ENCODE assay signal across 18 cellular contexts in the genomic region with DNA sequence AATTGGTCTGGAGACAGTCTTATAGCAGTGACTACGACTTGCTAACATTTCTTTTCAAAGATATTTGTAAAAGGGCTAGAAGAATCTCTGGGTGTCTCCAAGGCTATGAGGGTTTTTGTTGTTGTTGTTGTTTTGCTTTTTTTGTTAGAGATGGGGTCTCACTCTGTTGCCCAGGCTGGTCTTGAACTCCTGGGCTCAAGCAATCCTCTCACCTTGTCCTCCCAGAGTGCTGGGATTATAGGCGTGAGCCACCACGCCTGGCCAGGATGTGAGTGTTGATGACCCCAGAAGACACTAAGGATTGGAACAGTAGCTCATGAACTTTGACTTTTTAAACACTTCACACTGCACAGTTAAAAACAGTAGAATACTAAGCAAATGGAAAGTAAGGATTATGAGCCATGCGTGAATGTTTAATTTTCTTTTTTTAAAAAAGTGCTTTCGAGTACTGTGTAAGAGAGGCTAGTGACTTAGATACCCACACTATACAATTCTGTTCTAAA.
DNase-seq lines count a peak whose midpoint lies in the region; ATAC-seq and TF ChIP-seq lines count a peak whose summit lies in the region.
"Had no signal": no experiment of that assay in that cellular context is flagged by ENCODE, and none has a peak within 500 bp of the region (broad histone marks: within the 10 kb centered on the region; RNA-seq: fewer than 3 reads in every experiment).

No MANE protein-coding gene starts in this region.

- no peaks in the 10 kb centered on the region for H3K9me3 ChIP-seq in esophagus muscularis mucosa
- no peaks in the 10 kb centered on the region for H3K9me3 ChIP-seq in trophoblast cell (ENCODE audit: insufficient read depth, low read depth, low read length)
- no peaks in the 10 kb centered on the region for H3K9me3 ChIP-seq in upper lobe of left lung

- peaks cover 64% of the 10 kb centered on the region for H3K4me1 Mint-ChIP-seq in CD14-positive monocyte

- H3K4me3 Mint-ChIP-seq in CD14-positive monocyte = no peak overlapping the region

- H3K27ac Mint-ChIP-seq in CD14-positive monocyte = peak overlapping the region; percentile 80 to 99 (median 97)

- no peak for TF ChIP-seq EP300 in esophagus muscularis mucosa (IDR thresholded peaks at IDR 0.05)
- no peak for TF ChIP-seq EP300 in upper lobe of left lung (IDR thresholded peaks at IDR 0.05)

- no peak overlapping the region for H4K12ac ChIP-seq in trophoblast cell (ENCODE audit: low read depth, low read length)

- ATAC-seq in HG02884 (IDR thresholded peaks at IDR 0.05; ENCODE audit: unreplicated experiment) (no peak), upper lobe of left lung (ENCODE audit: low FRiP score in 2 of 2) (no peak)
- ATAC-seq: HCT116 had no signal

- peak overlapping the region; percentile 84 for H3K18ac ChIP-seq in trophoblast cell (ENCODE audit: low read length)

- peaks cover 0 to 3% of the 10 kb centered on the region in 2 donors for H3K36me3 Mint-ChIP-seq in CD14-positive monocyte

- H3K36me3 ChIP-seq in esophagus muscularis mucosa = no peaks in the 10 kb centered on the region
- peaks cover 0 to 2% of the 10 kb centered on the region in 2 experiments for H3K36me3 ChIP-seq in trophoblast cell (ENCODE audit: control insufficient read depth in 1 of 2, insufficient read depth in 2 of 2, low read length in 2 of 2)
- no peaks in the 10 kb centered on the region for H3K36me3 ChIP-seq in upper lobe of left lung

- 81% methylated on average over 5 of the region's 5 CpGs for WGBS in esophagus muscularis mucosa
- no CpG with 5 or more reads among the region's 5 CpGs for WGBS in trophoblast cell (ENCODE audit: extremely low coverage, insufficient coverage, insufficient read length)
- WGBS in upper lobe of left lung, 2 donors = 81 to 93% methylated on average over 5 of the region's 5 CpGs

- TF ChIP-seq CTCF in CD14-positive monocyte (IDR thresholded peaks at IDR 0.05) = no peak
- TF ChIP-seq CTCF in HL-60 (IDR thresholded peaks at IDR 0.05; ENCODE audit: insufficient read depth, low read length) = no peak
- TF ChIP-seq CTCF in esophagus muscularis mucosa (IDR thresholded peaks at IDR 0.05) = no peak
- TF ChIP-seq CTCF in upper lobe of left lung (IDR thresholded peaks at IDR 0.05) = no peak

- no peak overlapping the region for H2AK5ac ChIP-seq in trophoblast cell (ENCODE audit: low read length)

- peak overlapping the region; percentile 11 for H4K91ac ChIP-seq in trophoblast cell (ENCODE audit: low read depth, low read length)

- H2BK120ac ChIP-seq in trophoblast cell (ENCODE audit: insufficient read depth, low read length, poor library complexity) = no peak overlapping the region

- DNase-seq in CD14-positive monocyte (ENCODE audit: low spot score) (no peak), HL-60 (ENCODE audit: low read depth in 1 of 2, low spot score in 1 of 2) (no peak), esophagus muscularis mucosa (ENCODE audit: extremely low spot score) (no peak), trophoblast cell (no peak), upper lobe of left lung (no peak)
- DNase-seq in activated CD8-positive, alpha-beta memory T cell treated with anti-CD3 and anti-CD28 coated beads, Interleukin-2, amount 50 U/mL, for 4 hours = no peak
- DNase-seq: DND-41; KG1; NCI-H1105 treated with DMSO at 0.1 percent for 48 hours; NCI-H1694; NCI-H2107; NCI-H510A; NCI-H748 treated with DMSO at 0.1 percent for 48 hours; NK-92 treated with Interleukin-12 subunit alpha and Interleukin-12 subunit beta, amount 100 ng/mL, for 24 hours had no signal

- peak overlapping the region; percentile 82 for H3K4ac ChIP-seq in trophoblast cell (ENCODE audit: low read depth, low read length)

- peaks cover 0 to 3% (median 0%) of the 10 kb centered on the region in 7 donors for H3K9me3 Mint-ChIP-seq in CD14-positive monocyte

- H3K4me2 ChIP-seq in trophoblast cell (ENCODE audit: low read length) = no peak overlapping the region

- H3K23ac ChIP-seq in trophoblast cell (ENCODE audit: low read length) = no peak overlapping the region

- no peaks in the 10 kb centered on the region for H3K79me1 ChIP-seq in trophoblast cell (ENCODE audit: low read length)

- H3K27me3 Mint-ChIP-seq in CD14-positive monocyte (ENCODE audit: low read depth in 3 of 3) = peaks cover 0 to 1% (median 0%) of the 10 kb centered on the region in 3 donors

- H2BK12ac ChIP-seq in trophoblast cell (ENCODE audit: low read length) = no peak overlapping the region

- TF ChIP-seq POLR2A in esophagus muscularis mucosa (IDR thresholded peaks at IDR 0.05; ENCODE audit: low read depth) = no peak
- no peak for TF ChIP-seq POLR2A in upper lobe of left lung (IDR thresholded peaks at IDR 0.05)

- H3K4me1 ChIP-seq in esophagus muscularis mucosa (peaks cover 10 to 61% (median 43%) of the 10 kb centered on the region in 4 donors), trophoblast cell (ENCODE audit: control insufficient read depth in 1 of 2, insufficient read depth in 2 of 2, low read length in 2 of 2) (no peaks in the 10 kb centered on the region), upper lobe of left lung (peaks cover 0 to 9% (median 0%) of the 10 kb centered on the region in 4 donors)

- no peak overlapping the region for H3K14ac ChIP-seq in trophoblast cell (ENCODE audit: low read length)

- H4K8ac ChIP-seq in trophoblast cell (ENCODE audit: low read depth, low read length) = no peak overlapping the region

- H3K79me2 ChIP-seq in trophoblast cell (ENCODE audit: control insufficient read depth, insufficient read depth, low read length, poor library complexity) = peaks cover 3% of the 10 kb centered on the region

- no peak overlapping the region for H2AFZ ChIP-seq in trophoblast cell (ENCODE audit: insufficient read depth, low read length, poor library complexity)

- H3K27ac ChIP-seq in HL-60 (replicated peaks) (peak overlapping the region; percentile 80), esophagus muscularis mucosa (replicated peaks in 1 of 4) (peak overlapping the region; percentile 10 to 40 (median 28)), trophoblast cell (ENCODE audit: low read depth, low read length) (no peak overlapping the region), upper lobe of left lung (no peak overlapping the region)
- H3K27ac ChIP-seq: C4-2B, SK-N-MC had no signal

- no peaks in the 10 kb centered on the region for H3K27me3 ChIP-seq in HL-60 (ENCODE audit: insufficient read depth, poor library complexity, severe bottlenecking)
- H3K27me3 ChIP-seq in esophagus muscularis mucosa = no peaks in the 10 kb centered on the region
- no peaks in the 10 kb centered on the region for H3K27me3 ChIP-seq in trophoblast cell (ENCODE audit: insufficient read depth, low read length)
- H3K27me3 ChIP-seq in upper lobe of left lung = no peaks in the 10 kb centered on the region

- H3K9ac ChIP-seq in trophoblast cell (ENCODE audit: low read length) = no peak overlapping the region

- no peak overlapping the region for H3K4me3 ChIP-seq in HL-60 (replicated peaks; ENCODE audit: insufficient read depth, low read length)
- no peak overlapping the region for H3K4me3 ChIP-seq in esophagus muscularis mucosa
- no peak overlapping the region for H3K4me3 ChIP-seq in trophoblast cell (ENCODE audit: low read depth, low read length)
- no peak overlapping the region for H3K4me3 ChIP-seq in upper lobe of left lung
- H3K4me3 ChIP-seq: SK-N-MC had no signal

- H2BK5ac ChIP-seq in trophoblast cell (ENCODE audit: low read depth, low read length, poor library complexity) = no peak overlapping the region

- intact Hi-C loops in CD14-positive monocyte (cut with micrococcal nuclease) = loop anchor here (5.0 to 10.0 kb wide), 3 partner anchors 35 to 75 kb away; a partner anchor contains a TSS
- intact Hi-C loops in esophagus muscularis mucosa (cut with DNase I) = no loop called here

Comparison
In these comparisons a context has a peak if more than half of its experiments do, and no peak if none do; other contexts are left out.
1. H3K27ac ChIP-seq: peak in HL-60 (single experiment) and esophagus muscularis mucosa (4 of 4); none in trophoblast cell (single experiment) and upper lobe of left lung (0 of 4).